In genomic region chr11:44578279-44578678, GRCh38 we compare ENCODE assay signal across 12 cellular contexts. TPM values are rescaled to one million over a fixed set of nuclear protein-coding genes. Genes with fewer than 3 reads are reported as not detected.
DNase-seq lines count a peak whose midpoint lies in the region; ATAC-seq and TF ChIP-seq lines count a peak whose summit lies in the region.
"Had no signal": no experiment of that assay in that cellular context is flagged by ENCODE, and none has a peak within 500 bp of the region (broad histone marks: within the 10 kb centered on the region; RNA-seq: fewer than 3 reads in every experiment).

No MANE protein-coding gene starts in this region.

- H3K9me3 Mint-ChIP-seq in CD4-positive, alpha-beta T cell = no peaks in the 10 kb centered on the region
- no peaks in the 10 kb centered on the region for H3K9me3 Mint-ChIP-seq in activated naive CD8-positive, alpha-beta T cell (ENCODE audit: low read depth)
- H3K9me3 Mint-ChIP-seq: natural killer cell had no signal

- DNase-seq in CD4-positive, alpha-beta T cell = no peak
- no peak for DNase-seq in ovary
- DNase-seq in ureter (ENCODE audit: low spot score) = no peak
- no peak for DNase-seq in activated effector memory CD4-positive, alpha-beta T cell treated with anti-CD3 and anti-CD28 coated beads, Interleukin-2, amount 50 U/mL, for 16 hours
- DNase-seq: activated effector memory CD4-positive, alpha-beta T cell treated with Interleukin-2 at 50 U/mL for 16 hours; natural killer cell; NCI-H2081; stimulated activated CD4-positive, alpha-beta T cell treated with anti-CD3 and anti-CD28 coated beads, Interleukin-1b, Interleukin-23, amount 100 ng/mL, for 48 hours had no signal

- ATAC-seq in CD4-positive, alpha-beta T cell (ENCODE audit: poor library complexity) = no peak
- ATAC-seq in GM19043 (IDR thresholded peaks at IDR 0.05; ENCODE audit: low read depth, unreplicated experiment) (peak; percentile 55), HG03520 (IDR thresholded peaks at IDR 0.05; ENCODE audit: unreplicated experiment) (peak; percentile 47), HG02840 (IDR thresholded peaks at IDR 0.05; ENCODE audit: low FRiP score, unreplicated experiment) (no peak)

- H3K36me3 Mint-ChIP-seq in CD4-positive, alpha-beta T cell (ENCODE audit: low read depth) = peaks cover 22% of the 10 kb centered on the region
- peaks cover 15% of the 10 kb centered on the region for H3K36me3 Mint-ChIP-seq in activated naive CD8-positive, alpha-beta T cell

- WGBS in ovary, 3 donors = 67 to 75% (median 71%) methylated on average over 5 of the region's 5 CpGs

- no peaks in the 10 kb centered on the region for H3K36me3 ChIP-seq in ovary

- H3K4me1 ChIP-seq in ovary (ENCODE audit: insufficient read depth) = peaks cover 1% of the 10 kb centered on the region

- TF ChIP-seq POLR2A in ovary (IDR thresholded peaks at IDR 0.05) = no peak

- no peaks in the 10 kb centered on the region for H3K27me3 Mint-ChIP-seq in CD4-positive, alpha-beta T cell
- H3K27me3 Mint-ChIP-seq in activated naive CD8-positive, alpha-beta T cell = no peaks in the 10 kb centered on the region

- H3K27ac Mint-ChIP-seq in CD4-positive, alpha-beta T cell = peak overlapping the region; percentile 13
- peak overlapping the region; percentile 61 for H3K27ac Mint-ChIP-seq in activated naive CD8-positive, alpha-beta T cell

- POLR2A ChIA-PET in CD4-positive, alpha-beta T cell (lab: Charles Lee) = interaction anchor here (1.2 to 2.1 kb wide), 3 partner anchors 9 to 33 kb away, joined by 3 to 10 read pairs (median 6); no protein-coding TSS in a partner anchor

- no peaks in the 10 kb centered on the region for H3K9me3 ChIP-seq in CD4-positive, alpha-beta T cell (ENCODE audit: control insufficient read depth, low read length)
- H3K9me3 ChIP-seq in ovary = no peaks in the 10 kb centered on the region

- no peak for TF ChIP-seq EP300 in ovary (IDR thresholded peaks at IDR 0.05)

- no peak overlapping the region for H3K4me3 ChIP-seq in ovary

- H3K4me3 Mint-ChIP-seq in CD4-positive, alpha-beta T cell = no peak overlapping the region
- no peak overlapping the region for H3K4me3 Mint-ChIP-seq in activated naive CD8-positive, alpha-beta T cell
- H3K4me3 Mint-ChIP-seq: natural killer cell had no signal

- intact Hi-C loops in CD4-positive, alpha-beta T cell (cut with DNase I, micrococcal nuclease) = no loop called here
- intact Hi-C loops in ovary (cut with DNase I) = no loop called here

- CTCF ChIA-PET in CD4-positive, alpha-beta T cell (lab: Charles Lee) = interaction anchor here (0.9 to 1.0 kb wide), 2 partner anchors 39 kb away, joined by 4 read pairs; no protein-coding TSS in a partner anchor

- TF ChIP-seq CTCF in CD4-positive, alpha-beta T cell (IDR thresholded peaks at IDR 0.05) = no peak
- TF ChIP-seq CTCF in ovary (IDR thresholded peaks at IDR 0.05) = no peak

- peak overlapping the region; percentile 27 for H3K27ac ChIP-seq in CD4-positive, alpha-beta T cell (ENCODE audit: low read depth, low read length)
- no peak overlapping the region for H3K27ac ChIP-seq in ovary

- no peaks in the 10 kb centered on the region for H3K27me3 ChIP-seq in CD4-positive, alpha-beta T cell (ENCODE audit: control insufficient read depth, insufficient read depth, low read length)
- H3K27me3 ChIP-seq in ovary = no peaks in the 10 kb centered on the region

- peaks cover 76% of the 10 kb centered on the region for H3K4me1 Mint-ChIP-seq in CD4-positive, alpha-beta T cell (ENCODE audit: low read depth)
- peaks cover 70% of the 10 kb centered on the region for H3K4me1 Mint-ChIP-seq in activated naive CD8-positive, alpha-beta T cell (ENCODE audit: low read depth)

RNA-seq across cellular contexts. Expression of gene CD82, which starts 12.8 kb away (rescaled TPM):
- total RNA-seq in CD4-positive, alpha-beta T cell = 10 to 100 TPM; 33.8 to 37.3 TPM
- 10 to 100 TPM in 6 of 7 donors, 1 to 10 TPM in 1; 6.9 to 74.9 (median 39.1) TPM for total RNA-seq in ovary
- 10 to 100 TPM; 15.6 to 28.3 TPM for polyA plus RNA-seq in ovary
- 148 TPM for total RNA-seq in ureter

Comparison
In these comparisons a context has a peak if more than half of its experiments do, and no peak if none do; other contexts are left out.
1. ATAC-seq: peak in GM19043 (single experiment) and HG03520 (single experiment); none in CD4-positive, alpha-beta T cell (single experiment) and HG02840 (single experiment).